Comparison of ENCODE assay signal across 8 cellular contexts in genomic region chr7:28180031-28180363, GRCh38. TPM values are rescaled to one million over a fixed set of nuclear protein-coding genes. Genes with fewer than 3 reads are reported as not detected.
DNase-seq lines count a peak whose midpoint lies in the region; ATAC-seq and TF ChIP-seq lines count a peak whose summit lies in the region.

No MANE protein-coding gene starts in this region.

- no peaks in the 10 kb centered on the region for H3K9me3 Mint-ChIP-seq in natural killer cell treated with Interleukin-12 subunit alpha and Interleukin-12 subunit beta and Interleukin-15 and Interleukin-18, amount 100 ng/mL, for 72 hours
- H3K9me3 Mint-ChIP-seq in activated naive CD4-positive, alpha-beta T cell treated with anti-CD3 and anti-CD28 coated beads for 36 hours: no peaks in the 10 kb centered on the region

- intact Hi-C loops in colonic mucosa (cut with DNase I): no loop called here
- intact Hi-C loops in activated naive CD4-positive, alpha-beta T cell treated with anti-CD3 and anti-CD28 coated beads for 36 hours (cut with micrococcal nuclease): no loop called here

- peak overlapping the region; percentile 82 for H3K4me3 ChIP-seq in BE2C (ENCODE audit: low read depth, low read length)
- H3K4me3 ChIP-seq in HL-60 (replicated peaks; ENCODE audit: insufficient read depth, low read length): peak overlapping the region; percentile 73
- peak overlapping the region; percentile 52 for H3K4me3 ChIP-seq in colonic mucosa

- peak overlapping the region in 1 of 2 donors; percentile 37 for H3K9ac ChIP-seq in colonic mucosa (ENCODE audit: low read depth in 2 of 2, low read length in 2 of 2)

- DNase-seq in BE2C (no peak), HL-60 (ENCODE audit: low read depth in 1 of 2, low spot score in 1 of 2) (no peak), colonic mucosa (no peak), NCI-H1436 (lab: John Stamatoyannopoulos, UW) (no peak), NCI-H748 treated with DMSO at 0.1 percent for 48 hours (lab: John Stamatoyannopoulos, UW) (no peak), HEK293T (ENCODE audit: extremely low spot score) (no peak)
- DNase-seq in natural killer cell treated with Interleukin-12 subunit alpha and Interleukin-12 subunit beta and Interleukin-15 and Interleukin-18, amount 100 ng/mL, for 72 hours (ENCODE audit: low spot score): no peak
- no peak for DNase-seq in activated naive CD4-positive, alpha-beta T cell treated with anti-CD3 and anti-CD28 coated beads for 36 hours

- POLR2A ChIA-PET in HEK293T (lab: Yijun Ruan, JAX): no interaction called here

- CTCF ChIA-PET in activated naive CD4-positive, alpha-beta T cell treated with anti-CD3 and anti-CD28 coated beads for 36 hours (lab: Charles Lee): no interaction called here
- CTCF ChIA-PET in HEK293T (lab: Yijun Ruan, JAX): no interaction called here

- no peaks in the 10 kb centered on the region for H3K27me3 ChIP-seq in BE2C
- no peaks in the 10 kb centered on the region for H3K27me3 ChIP-seq in HL-60 (ENCODE audit: insufficient read depth, poor library complexity, severe bottlenecking)
- H3K27me3 ChIP-seq in colonic mucosa: no peaks in the 10 kb centered on the region

- peaks cover 45% of the 10 kb centered on the region for H3K4me1 ChIP-seq in BE2C
- H3K4me1 ChIP-seq in colonic mucosa: no peaks in the 10 kb centered on the region

- peak overlapping the region; percentile 86 for H3K4me3 Mint-ChIP-seq in natural killer cell treated with Interleukin-12 subunit alpha and Interleukin-12 subunit beta and Interleukin-15 and Interleukin-18, amount 100 ng/mL, for 72 hours
- H3K4me3 Mint-ChIP-seq in activated naive CD4-positive, alpha-beta T cell treated with anti-CD3 and anti-CD28 coated beads for 36 hours: no peak overlapping the region

- H3K9me3 ChIP-seq in BE2C: no peaks in the 10 kb centered on the region
- H3K9me3 ChIP-seq in colonic mucosa: no peaks in the 10 kb centered on the region

- H3K27ac Mint-ChIP-seq in natural killer cell treated with Interleukin-12 subunit alpha and Interleukin-12 subunit beta and Interleukin-15 and Interleukin-18, amount 100 ng/mL, for 72 hours: no peak overlapping the region
- no peak overlapping the region for H3K27ac Mint-ChIP-seq in activated naive CD4-positive, alpha-beta T cell treated with anti-CD3 and anti-CD28 coated beads for 36 hours

- no peaks in the 10 kb centered on the region for H3K36me3 Mint-ChIP-seq in natural killer cell treated with Interleukin-12 subunit alpha and Interleukin-12 subunit beta and Interleukin-15 and Interleukin-18, amount 100 ng/mL, for 72 hours
- no peaks in the 10 kb centered on the region for H3K36me3 Mint-ChIP-seq in activated naive CD4-positive, alpha-beta T cell treated with anti-CD3 and anti-CD28 coated beads for 36 hours (ENCODE audit: low read depth)

- no peak for ATAC-seq in natural killer cell treated with Interleukin-12 subunit alpha and Interleukin-12 subunit beta and Interleukin-15 and Interleukin-18, amount 100 ng/mL, for 72 hours

- H3K4me1 Mint-ChIP-seq in natural killer cell treated with Interleukin-12 subunit alpha and Interleukin-12 subunit beta and Interleukin-15 and Interleukin-18, amount 100 ng/mL, for 72 hours (ENCODE audit: low read depth in 2 of 2): peaks cover 51 to 54% of the 10 kb centered on the region in 2 donors
- peaks cover 16% of the 10 kb centered on the region for H3K4me1 Mint-ChIP-seq in activated naive CD4-positive, alpha-beta T cell treated with anti-CD3 and anti-CD28 coated beads for 36 hours (ENCODE audit: low read depth)

- H3K36me3 ChIP-seq in BE2C: no peaks in the 10 kb centered on the region
- no peaks in the 10 kb centered on the region for H3K36me3 ChIP-seq in colonic mucosa

- H3K27me3 Mint-ChIP-seq in natural killer cell treated with Interleukin-12 subunit alpha and Interleukin-12 subunit beta and Interleukin-15 and Interleukin-18, amount 100 ng/mL, for 72 hours: no peaks in the 10 kb centered on the region
- H3K27me3 Mint-ChIP-seq in activated naive CD4-positive, alpha-beta T cell treated with anti-CD3 and anti-CD28 coated beads for 36 hours (ENCODE audit: low read depth): peaks cover 8% of the 10 kb centered on the region

- TF ChIP-seq CTCF in BE2C (IDR thresholded peaks at IDR 0.05; ENCODE audit: low read depth, low read length) (no peak), HL-60 (IDR thresholded peaks at IDR 0.05; ENCODE audit: insufficient read depth, low read length) (no peak), colonic mucosa (IDR thresholded peaks at IDR 0.05) (no peak)

- no peak overlapping the region for H3K27ac ChIP-seq in HL-60 (replicated peaks)
- no peak overlapping the region for H3K27ac ChIP-seq in colonic mucosa

TF ChIP-seq in HEK293T, 16 proteins besides CTCF, POLR2A, EP300 and RAD21:
- no peak for TF ChIP-seq SP1 (IDR thresholded peaks at IDR 0.05)
- TF ChIP-seq FOXA1 (IDR thresholded peaks at IDR 0.05): no peak
- TF ChIP-seq ELF4 (IDR thresholded peaks at IDR 0.05): no peak
- no peak for TF ChIP-seq FOXK2 (IDR thresholded peaks at IDR 0.05)
- no peak for TF ChIP-seq FOXM1 (IDR thresholded peaks at IDR 0.05; ENCODE audit: borderline replicate concordance)
- TF ChIP-seq ARNT (IDR thresholded peaks at IDR 0.05): no peak
- no peak for TF ChIP-seq HDGF (IDR thresholded peaks at IDR 0.05; ENCODE audit: borderline replicate concordance)
- no peak for TF ChIP-seq NFRKB (IDR thresholded peaks at IDR 0.05)
- no peak for TF ChIP-seq BHLHE40 (IDR thresholded peaks at IDR 0.05; ENCODE audit: borderline replicate concordance)
- TF ChIP-seq, protein P1, sequence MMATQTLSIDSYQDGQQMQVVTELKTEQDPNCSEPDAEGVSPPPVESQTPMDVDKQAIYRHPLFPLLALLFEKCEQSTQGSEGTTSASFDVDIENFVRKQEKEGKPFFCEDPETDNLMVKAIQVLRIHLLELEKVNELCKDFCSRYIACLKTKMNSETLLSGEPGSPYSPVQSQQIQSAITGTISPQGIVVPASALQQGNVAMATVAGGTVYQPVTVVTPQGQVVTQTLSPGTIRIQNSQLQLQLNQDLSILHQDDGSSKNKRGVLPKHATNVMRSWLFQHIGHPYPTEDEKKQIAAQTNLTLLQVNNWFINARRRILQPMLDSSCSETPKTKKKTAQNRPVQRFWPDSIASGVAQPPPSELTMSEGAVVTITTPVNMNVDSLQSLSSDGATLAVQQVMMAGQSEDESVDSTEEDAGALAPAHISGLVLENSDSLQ (IDR thresholded peaks at IDR 0.05): no peak
- TF ChIP-seq SUZ12 (IDR thresholded peaks at IDR 0.05): no peak
- TF ChIP-seq CTBP1 (IDR thresholded peaks at IDR 0.05; ENCODE audit: borderline replicate concordance): no peak
- TF ChIP-seq TARDBP (IDR thresholded peaks at IDR 0.05): no peak
- no peak for TF ChIP-seq LEF1 (IDR thresholded peaks at IDR 0.05; ENCODE audit: borderline replicate concordance)
- TF ChIP-seq ZNF384 (IDR thresholded peaks at IDR 0.05): no peak

RNA-seq across cellular contexts. Expression of gene JAZF1, which starts 0.6 kb away (rescaled TPM):
- polyA plus RNA-seq in BE2C (2012; ENCODE audit: insufficient read depth, insufficient read length, low read depth): 43.4 TPM
- 10 to 100 TPM in 1 of 2 donors, 1 to 10 TPM in 1; 1.8 to 10.1 TPM for total RNA-seq in colonic mucosa
- total RNA-seq in natural killer cell treated with Interleukin-12 subunit alpha and Interleukin-12 subunit beta and Interleukin-15 and Interleukin-18, amount 100 ng/mL, for 72 hours: 10 to 100 TPM; 12.6 to 23.6 TPM
- total RNA-seq in activated naive CD4-positive, alpha-beta T cell treated with anti-CD3 and anti-CD28 coated beads for 36 hours: 1 to 10 TPM; 3.4 to 4.7 TPM
